In genomic region chr13:93865235-93865634, GRCh38 we compare ENCODE assay signal across 21 cellular contexts.
"Had no signal": no experiment of that assay in that cellular context is flagged by ENCODE, and none has a peak within 500 bp of the region (broad histone marks: within the 10 kb centered on the region; RNA-seq: fewer than 3 reads in every experiment).

No MANE protein-coding gene starts in this region.

- H3K4me1 Mint-ChIP-seq: IgD-negative memory B cell, T-cell had no signal

- H3K9me3 Mint-ChIP-seq: T-cell had no signal

- H3K27me3 ChIP-seq: SJSA1 had no signal

- H3K27ac ChIP-seq: KMS-11, SJSA1 had no signal

- H3K27ac Mint-ChIP-seq: IgD-negative memory B cell, T-cell had no signal

- H3K27me3 Mint-ChIP-seq: IgD-negative memory B cell had no signal

- H3K36me3 Mint-ChIP-seq: IgD-negative memory B cell, T-cell had no signal

- H3K36me3 ChIP-seq: SJSA1 had no signal

- H3K4me3 Mint-ChIP-seq: IgD-negative memory B cell, T-cell had no signal

- DNase-seq: Kasumi-1, MM.1S, NCI-H1092 treated with DMSO at 0.1 percent for 48 hours, NCI-H1436, NCI-H1694, NCI-H187 treated with DMSO at 0.1 percent for 48 hours, NCI-H2029 treated with DMSO at 0.1 percent for 48 hours, NCI-H2171 treated with DMSO at 0.1 percent for 48 hours, NCI-H345, NCI-H446 treated with DMSO at 0.1 percent for 48 hours, NCI-H510A treated with DMSO at 0.1 percent for 48 hours, Right ventricle myocardium superior, RPMI8226, SIG-M5, SK-N-SH, SW 1271, T-cell had no signal

- H3K4me3 ChIP-seq: K562, SJSA1 had no signal

- H3K9me3 ChIP-seq: SJSA1, SK-N-SH had no signal
